ENCODE assay signal across 7 cellular contexts in genomic region chr10:110568055-110568735, GRCh38. TPM values are rescaled to one million over a fixed set of nuclear protein-coding genes. Genes with fewer than 3 reads are reported as not detected.
DNase-seq lines count a peak whose midpoint lies in the region; ATAC-seq, FAIRE-seq and TF ChIP-seq lines count a peak whose summit lies in the region.

No MANE protein-coding gene starts in this region.

- H3K27ac Mint-ChIP-seq in naive thymus-derived CD4-positive, alpha-beta T cell: peak overlapping the region; percentile 88 to 99 (median 97)

- H3K4me1 Mint-ChIP-seq in naive thymus-derived CD4-positive, alpha-beta T cell: peaks cover 26 to 52% (median 44%) of the 10 kb centered on the region in 7 donors

- DNase-seq in GM18507 (ENCODE audit: extremely low spot score, insufficient read length, low read depth): no peak
- DNase-seq in HEK293T (ENCODE audit: extremely low spot score): peak; percentile 39
- DNase-seq in NCI-H1092 (lab: John Stamatoyannopoulos, UW): peak; percentile 10
- DNase-seq in activated CD8-positive, alpha-beta memory T cell treated with anti-CD3 and anti-CD28 coated beads, Interleukin-2, amount 50 U/mL, for 48 hours: peak; percentile 83
- DNase-seq in naive thymus-derived CD4-positive, alpha-beta T cell: peak in 6 of 9 donors; percentile 52 to 75 (median 59)
- DNase-seq in stimulated activated naive CD8-positive, alpha-beta T cell treated with anti-CD3 and anti-CD28 coated beads, Interleukin-15, Interleukin-2, amounts not matched to agents 100 U/mL and 50 U/mL, for 24 hours: peak; percentile 71

- H3K36me3 Mint-ChIP-seq in naive thymus-derived CD4-positive, alpha-beta T cell: peaks cover 0 to 13% (median 5%) of the 10 kb centered on the region in 5 donors

- H3K9me3 Mint-ChIP-seq in naive thymus-derived CD4-positive, alpha-beta T cell: peaks cover 0 to 5% (median 0%) of the 10 kb centered on the region in 11 donors

- intact Hi-C loops in naive thymus-derived CD4-positive, alpha-beta T cell (cut with micrococcal nuclease): loop anchor here (5.0 to 10.0 kb wide), 6 partner anchors 34 to 1879 kb away; partner anchors contain the start of genes PDCD4 (in 1 of the 2), VTI1A (in 1 of the 2) and ZDHHC6 (in 1 of the 2)

- peak; percentile 29 for FAIRE-seq in GM18507 (lab: Jason Lieb, UNC)

- CTCF ChIA-PET in HEK293T (lab: Yijun Ruan, JAX): no interaction called here
- CTCF ChIA-PET in naive thymus-derived CD4-positive, alpha-beta T cell (lab: Charles Lee): no interaction called here

- peaks cover 4 to 18% (median 12%) of the 10 kb centered on the region in 5 donors for H3K27me3 Mint-ChIP-seq in naive thymus-derived CD4-positive, alpha-beta T cell

- peak; percentile 28 for ATAC-seq in esophagus mucosa
- peak; percentile 31 for ATAC-seq in naive thymus-derived CD4-positive, alpha-beta T cell
- ATAC-seq in stimulated activated naive CD8-positive, alpha-beta T cell treated with anti-CD3 and anti-CD28 coated beads, Interleukin-15, Interleukin-2, amounts not matched to agents 100 U/mL and 50 U/mL, for 24 hours: peak; percentile 29

- H3K4me1 ChIP-seq in naive thymus-derived CD4-positive, alpha-beta T cell (ENCODE audit: control insufficient read depth in 2 of 2, insufficient read depth in 2 of 2, low read length in 2 of 2): peaks cover 25 to 27% of the 10 kb centered on the region in 2 donors

- peak overlapping the region; percentile 91 to 99 (median 96) for H3K4me3 Mint-ChIP-seq in naive thymus-derived CD4-positive, alpha-beta T cell

- peak overlapping the region; percentile 88 for H3K27ac ChIP-seq in naive thymus-derived CD4-positive, alpha-beta T cell (ENCODE audit: low read depth, low read length)

- no peaks in the 10 kb centered on the region for H3K9me3 ChIP-seq in naive thymus-derived CD4-positive, alpha-beta T cell (ENCODE audit: control insufficient read depth in 2 of 3, low read length in 3 of 3)

- H3K27me3 ChIP-seq in naive thymus-derived CD4-positive, alpha-beta T cell (ENCODE audit: control insufficient read depth in 2 of 2, insufficient read depth in 2 of 2, low read length in 2 of 2): no peaks in the 10 kb centered on the region

- POLR2A ChIA-PET in HEK293T (lab: Yijun Ruan, JAX): interaction anchor here (1.0 kb wide), 1 partner anchor 23 kb away, joined by 3 read pairs; no protein-coding TSS in a partner anchor
- POLR2A ChIA-PET in naive thymus-derived CD4-positive, alpha-beta T cell (lab: Charles Lee): interaction anchor here (0.6 to 1.4 kb wide), 5 partner anchors 9 to 568 kb away, joined by 3 to 11 read pairs (median 5); no protein-coding TSS in a partner anchor

- H3K36me3 ChIP-seq in naive thymus-derived CD4-positive, alpha-beta T cell (ENCODE audit: control insufficient read depth in 2 of 3, insufficient read depth in 3 of 3, low read length in 3 of 3): peaks cover 0 to 9% (median 0%) of the 10 kb centered on the region in 3 experiments

- peak overlapping the region; percentile 88 for H3K4me3 ChIP-seq in naive thymus-derived CD4-positive, alpha-beta T cell (ENCODE audit: low read length)

TF ChIP-seq in HEK293T, 16 proteins besides CTCF, POLR2A, EP300 and RAD21:
- peak; percentile 36; the same call in 1 of the 2 replicates for TF ChIP-seq PKNOX1 (IDR thresholded peaks at IDR 0.05)
- no peak for TF ChIP-seq TARDBP (IDR thresholded peaks at IDR 0.05)
- peak; percentile 72; the same call in 1 of the 2 replicates for TF ChIP-seq FOXK2 (IDR thresholded peaks at IDR 0.05)

RNA-seq across cellular contexts. Expression of gene SMC3, which starts 0.7 kb away (rescaled TPM):
- total RNA-seq in esophagus mucosa: 23.9 TPM
- 10 to 100 TPM; 29.8 to 69.8 (median 48.5) TPM for total RNA-seq in naive thymus-derived CD4-positive, alpha-beta T cell
- polyA plus RNA-seq in naive thymus-derived CD4-positive, alpha-beta T cell: 10 to 100 TPM; 64.8 to 88.2 TPM
